1 cellular context compared by ENCODE assay signal in genomic region chr17:72338847-72339790, GRCh38.
TF ChIP-seq lines count a peak whose summit lies in the region.

No MANE protein-coding gene starts in this region.

TF ChIP-seq in HCT116, 20 proteins besides CTCF, POLR2A, EP300 and RAD21 (continued from another document):
- TF ChIP-seq ZBTB33 (IDR thresholded peaks at IDR 0.05; ENCODE audit: extremely low read depth, insufficient replicate concordance, low read length) (no peak), EZH2phosphoT487 (IDR thresholded peaks at IDR 0.05; ENCODE audit: borderline replicate concordance) (no peak), SRF (IDR thresholded peaks at IDR 0.05; ENCODE audit: low read depth) (peak; percentile 83; the same call in 1 of the 2 replicates), YY1 (IDR thresholded peaks at IDR 0.05; ENCODE audit: extremely low read depth, insufficient replicate concordance, low read depth, low read length) (no peak), SIN3A (IDR thresholded peaks at IDR 0.05; ENCODE audit: low read depth) (no peak)
TF ChIP-seq in HCT116: peak in this region for 8.
